Comparison of ENCODE assay signal across 13 cellular contexts in genomic region chr7:155670521-155670920, GRCh38. TPM values are rescaled to one million over a fixed set of nuclear protein-coding genes. Genes with fewer than 3 reads are reported as not detected.
DNase-seq lines count a peak whose midpoint lies in the region; ATAC-seq and TF ChIP-seq lines count a peak whose summit lies in the region.
"Had no signal": no experiment of that assay in that cellular context is flagged by ENCODE, and none has a peak within 500 bp of the region (broad histone marks: within the 10 kb centered on the region; RNA-seq: fewer than 3 reads in every experiment).

No MANE protein-coding gene starts in this region.

- no peaks in the 10 kb centered on the region for H3K9me3 Mint-ChIP-seq in activated naive CD8-positive, alpha-beta T cell (ENCODE audit: low read depth)
- H3K9me3 Mint-ChIP-seq in activated naive CD8-positive, alpha-beta T cell treated with anti-CD3 and anti-CD28 coated beads, Interleukin-2, amount 50 U/mL, for 24 hours: no peaks in the 10 kb centered on the region
- H3K9me3 Mint-ChIP-seq in stimulated activated memory B cell treated with anti-CD40 and anti-IgM and Interleukin-4, amounts not matched to agents 10 μg/mL and 1 μg/mL and 100 μg/mL, for 72 hours: no peaks in the 10 kb centered on the region

- H3K27me3 Mint-ChIP-seq in activated naive CD8-positive, alpha-beta T cell: no peaks in the 10 kb centered on the region
- H3K27me3 Mint-ChIP-seq in activated naive CD8-positive, alpha-beta T cell treated with anti-CD3 and anti-CD28 coated beads, Interleukin-2, amount 50 U/mL, for 24 hours: no peaks in the 10 kb centered on the region
- H3K27me3 Mint-ChIP-seq in stimulated activated memory B cell treated with anti-CD40 and anti-IgM and Interleukin-4, amounts not matched to agents 10 μg/mL and 1 μg/mL and 100 μg/mL, for 72 hours: no peaks in the 10 kb centered on the region

- DNase-seq in activated naive CD8-positive, alpha-beta T cell treated with anti-CD3 and anti-CD28 coated beads, Interleukin-2, amount 50 U/mL, for 24 hours: no peak
- DNase-seq in SJSA1 (ENCODE audit: low read depth in 1 of 2, low spot score in 2 of 2) (no peak), left ventricle myocardium inferior (no peak), dedifferentiated amniotic fluid mesenchymal stem cell (ENCODE audit: extremely low spot score) (no peak), foreskin keratinocyte (no peak)
- DNase-seq: activated CD4-positive, alpha-beta T cell treated with anti-CD3 and anti-CD28 coated beads, Interleukin-2, amount 50 U/mL, for 1 hour; activated gamma-delta T cell; cerebellar nuclear complex; NCI-H2081 treated with DMSO at 0.1 percent for 48 hours; SW 1271 had no signal

- H3K27ac ChIP-seq in SJSA1 (peak overlapping the region; percentile 44), left ventricle myocardium inferior (replicated peaks) (peak overlapping the region; percentile 27), foreskin keratinocyte (no peak overlapping the region)

- H3K36me3 ChIP-seq in SJSA1 (peaks cover 15% of the 10 kb centered on the region), left ventricle myocardium inferior (peaks cover under 1% of the 10 kb centered on the region)

- H3K4me1 ChIP-seq in SJSA1 (replicated peaks): peaks cover 85% of the 10 kb centered on the region
- peaks cover 40% of the 10 kb centered on the region for H3K4me1 ChIP-seq in left ventricle myocardium inferior
- H3K4me1 ChIP-seq in foreskin keratinocyte: peaks cover 20% of the 10 kb centered on the region

- peaks cover 2% of the 10 kb centered on the region for H3K36me3 Mint-ChIP-seq in activated naive CD8-positive, alpha-beta T cell
- peaks cover 20% of the 10 kb centered on the region for H3K36me3 Mint-ChIP-seq in activated naive CD8-positive, alpha-beta T cell treated with anti-CD3 and anti-CD28 coated beads, Interleukin-2, amount 50 U/mL, for 24 hours (ENCODE audit: low read depth)
- peaks cover 16% of the 10 kb centered on the region for H3K36me3 Mint-ChIP-seq in stimulated activated memory B cell treated with anti-CD40 and anti-IgM and Interleukin-4, amounts not matched to agents 10 μg/mL and 1 μg/mL and 100 μg/mL, for 72 hours

- H3K27me3 ChIP-seq in SJSA1 (replicated peaks) (no peaks in the 10 kb centered on the region), left ventricle myocardium inferior (ENCODE audit: low read depth) (no peaks in the 10 kb centered on the region), foreskin keratinocyte (no peaks in the 10 kb centered on the region)

- H3K4me1 Mint-ChIP-seq in activated naive CD8-positive, alpha-beta T cell (ENCODE audit: low read depth): peaks cover 61% of the 10 kb centered on the region
- H3K4me1 Mint-ChIP-seq in activated naive CD8-positive, alpha-beta T cell treated with anti-CD3 and anti-CD28 coated beads, Interleukin-2, amount 50 U/mL, for 24 hours: peaks cover 51% of the 10 kb centered on the region
- H3K4me1 Mint-ChIP-seq in stimulated activated memory B cell treated with anti-CD40 and anti-IgM and Interleukin-4, amounts not matched to agents 10 μg/mL and 1 μg/mL and 100 μg/mL, for 72 hours: peaks cover 33% of the 10 kb centered on the region

- no peak for ATAC-seq in activated naive CD8-positive, alpha-beta T cell treated with anti-CD3 and anti-CD28 coated beads, Interleukin-2, amount 50 U/mL, for 24 hours
- no peak for ATAC-seq in stimulated activated memory B cell treated with anti-CD40 and anti-IgM and Interleukin-4, amounts not matched to agents 10 μg/mL and 1 μg/mL and 100 μg/mL, for 72 hours
- ATAC-seq in foreskin keratinocyte (no peak), GM18502 (IDR thresholded peaks at IDR 0.05; ENCODE audit: poor library complexity, unreplicated experiment) (no peak)

- no peaks in the 10 kb centered on the region for H3K9me3 ChIP-seq in SJSA1 (replicated peaks)
- no peaks in the 10 kb centered on the region for H3K9me3 ChIP-seq in left ventricle myocardium inferior (replicated peaks)

- intact Hi-C loops in left ventricle myocardium inferior (cut with micrococcal nuclease): no loop called here

- H3K4me3 ChIP-seq in SJSA1 (no peak overlapping the region), left ventricle myocardium inferior (no peak overlapping the region)

- no peak overlapping the region for H3K4me3 Mint-ChIP-seq in activated naive CD8-positive, alpha-beta T cell
- H3K4me3 Mint-ChIP-seq in activated naive CD8-positive, alpha-beta T cell treated with anti-CD3 and anti-CD28 coated beads, Interleukin-2, amount 50 U/mL, for 24 hours: no peak overlapping the region
- no peak overlapping the region for H3K4me3 Mint-ChIP-seq in stimulated activated memory B cell treated with anti-CD40 and anti-IgM and Interleukin-4, amounts not matched to agents 10 μg/mL and 1 μg/mL and 100 μg/mL, for 72 hours

- TF ChIP-seq CTCF in left ventricle myocardium inferior (IDR thresholded peaks at IDR 0.05; ENCODE audit: borderline replicate concordance) (no peak), foreskin keratinocyte (conservative IDR thresholded peaks at IDR 0.05) (no peak)

- H3K27ac Mint-ChIP-seq in activated naive CD8-positive, alpha-beta T cell: peak overlapping the region; percentile 36
- H3K27ac Mint-ChIP-seq in activated naive CD8-positive, alpha-beta T cell treated with anti-CD3 and anti-CD28 coated beads, Interleukin-2, amount 50 U/mL, for 24 hours: no peak overlapping the region
- H3K27ac Mint-ChIP-seq in stimulated activated memory B cell treated with anti-CD40 and anti-IgM and Interleukin-4, amounts not matched to agents 10 μg/mL and 1 μg/mL and 100 μg/mL, for 72 hours: peak overlapping the region; percentile 40

RNA-seq across cellular contexts. Expression of gene RBM33, which starts 26.1 kb away (rescaled TPM):
- 27.2 and 37.4 TPM in 2 replicates for total RNA-seq in SJSA1 (2014; rRNA removed; shearing (Covaris generic))
- total RNA-seq in left ventricle myocardium inferior (30.8 TPM), foreskin keratinocyte (21.0 and 23.0 TPM in 2 replicates)
- polyA plus RNA-seq in foreskin keratinocyte: 6.1 and 6.5 TPM in 2 replicates
